1 cellular context compared by ENCODE assay signal in the genomic region with DNA sequence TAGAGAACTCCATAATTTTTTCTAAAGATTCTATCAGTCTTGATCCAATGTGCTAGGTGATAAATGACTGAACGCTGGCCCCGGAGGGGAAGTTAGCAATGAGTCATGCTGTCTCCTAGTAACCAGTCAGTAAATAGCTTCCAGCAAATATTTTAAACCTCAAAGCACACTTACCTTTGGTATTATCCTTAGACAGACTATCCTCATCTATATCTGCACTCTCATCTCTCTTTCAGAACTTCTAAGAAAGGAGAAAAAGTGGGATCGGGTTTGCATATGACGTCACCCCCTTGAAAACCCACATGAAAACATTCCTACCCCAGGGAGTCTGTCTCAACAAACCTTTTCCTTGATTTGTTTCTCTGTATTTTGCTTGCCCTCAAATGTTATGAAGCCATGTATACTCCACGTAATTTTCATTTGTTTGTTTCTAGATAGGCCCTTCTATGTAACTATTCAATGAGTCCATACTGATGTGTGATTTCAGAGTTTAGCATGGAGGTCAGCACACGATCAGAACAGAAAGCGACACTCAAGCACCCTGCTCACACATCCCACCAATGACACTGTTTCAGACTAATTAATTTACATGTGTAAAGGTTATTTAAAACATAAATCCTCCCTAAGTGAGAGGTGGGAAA.
TF ChIP-seq lines count a peak whose summit lies in the region.

No MANE protein-coding gene starts in this region.

TF ChIP-seq in GM12878, 131 proteins besides CTCF, POLR2A, EP300 and RAD21 (continued from another document):
- TF ChIP-seq, protein P1, sequence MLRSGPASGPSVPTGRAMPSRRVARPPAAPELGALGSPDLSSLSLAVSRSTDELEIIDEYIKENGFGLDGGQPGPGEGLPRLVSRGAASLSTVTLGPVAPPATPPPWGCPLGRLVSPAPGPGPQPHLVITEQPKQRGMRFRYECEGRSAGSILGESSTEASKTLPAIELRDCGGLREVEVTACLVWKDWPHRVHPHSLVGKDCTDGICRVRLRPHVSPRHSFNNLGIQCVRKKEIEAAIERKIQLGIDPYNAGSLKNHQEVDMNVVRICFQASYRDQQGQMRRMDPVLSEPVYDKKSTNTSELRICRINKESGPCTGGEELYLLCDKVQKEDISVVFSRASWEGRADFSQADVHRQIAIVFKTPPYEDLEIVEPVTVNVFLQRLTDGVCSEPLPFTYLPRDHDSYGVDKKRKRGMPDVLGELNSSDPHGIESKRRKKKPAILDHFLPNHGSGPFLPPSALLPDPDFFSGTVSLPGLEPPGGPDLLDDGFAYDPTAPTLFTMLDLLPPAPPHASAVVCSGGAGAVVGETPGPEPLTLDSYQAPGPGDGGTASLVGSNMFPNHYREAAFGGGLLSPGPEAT (IDR thresholded peaks at IDR 0.05; ENCODE audit: low read depth) = peak; percentile 75; the same call in 1 of the 2 replicates
- TF ChIP-seq NBN (IDR thresholded peaks at IDR 0.05) = no peak
- TF ChIP-seq ZBED1 (IDR thresholded peaks at IDR 0.05; ENCODE audit: borderline replicate concordance) = no peak
- peak; percentile 53; the same call in 1 of the 2 replicates for TF ChIP-seq NFIC (IDR thresholded peaks at IDR 0.05; ENCODE audit: low read depth, low read length)
- TF ChIP-seq HDAC2 (IDR thresholded peaks at IDR 0.05) = no peak
- TF ChIP-seq BHLHE40 (IDR thresholded peaks at IDR 0.05; ENCODE audit: borderline replicate concordance in 1 of 2, low read depth in 2 of 2, low read length in 1 of 2) = peak; percentile 54 to 59; a peak in 2 of 4 replicates
- TF ChIP-seq HDAC6 (IDR thresholded peaks at IDR 0.05; ENCODE audit: unreplicated experiment) = no peak
- no peak for TF ChIP-seq ZNF24 (IDR thresholded peaks at IDR 0.05)
- no peak for TF ChIP-seq RELA (IDR thresholded peaks at IDR 0.05; ENCODE audit: borderline replicate concordance, partially characterized antibody)
- peak; percentile 41; the same call in 1 of the 2 replicates for TF ChIP-seq RUNX3 (IDR thresholded peaks at IDR 0.05; ENCODE audit: low read length)
- no peak for TF ChIP-seq RBBP5 (conservative IDR thresholded peaks at IDR 0.05)
- TF ChIP-seq EED (IDR thresholded peaks at IDR 0.05; ENCODE audit: low read depth) = peak; percentile 53; the same call in 1 of the 2 replicates
- no peak for TF ChIP-seq STAT1 (conservative IDR thresholded peaks at IDR 0.05)
- TF ChIP-seq BCL11A (IDR thresholded peaks at IDR 0.05; ENCODE audit: low read depth, low read length) = peak; percentile 63; the same call in 1 of the 2 replicates
- no peak for TF ChIP-seq RB1 (IDR thresholded peaks at IDR 0.05; ENCODE audit: borderline replicate concordance)
- TF ChIP-seq, protein P2, sequence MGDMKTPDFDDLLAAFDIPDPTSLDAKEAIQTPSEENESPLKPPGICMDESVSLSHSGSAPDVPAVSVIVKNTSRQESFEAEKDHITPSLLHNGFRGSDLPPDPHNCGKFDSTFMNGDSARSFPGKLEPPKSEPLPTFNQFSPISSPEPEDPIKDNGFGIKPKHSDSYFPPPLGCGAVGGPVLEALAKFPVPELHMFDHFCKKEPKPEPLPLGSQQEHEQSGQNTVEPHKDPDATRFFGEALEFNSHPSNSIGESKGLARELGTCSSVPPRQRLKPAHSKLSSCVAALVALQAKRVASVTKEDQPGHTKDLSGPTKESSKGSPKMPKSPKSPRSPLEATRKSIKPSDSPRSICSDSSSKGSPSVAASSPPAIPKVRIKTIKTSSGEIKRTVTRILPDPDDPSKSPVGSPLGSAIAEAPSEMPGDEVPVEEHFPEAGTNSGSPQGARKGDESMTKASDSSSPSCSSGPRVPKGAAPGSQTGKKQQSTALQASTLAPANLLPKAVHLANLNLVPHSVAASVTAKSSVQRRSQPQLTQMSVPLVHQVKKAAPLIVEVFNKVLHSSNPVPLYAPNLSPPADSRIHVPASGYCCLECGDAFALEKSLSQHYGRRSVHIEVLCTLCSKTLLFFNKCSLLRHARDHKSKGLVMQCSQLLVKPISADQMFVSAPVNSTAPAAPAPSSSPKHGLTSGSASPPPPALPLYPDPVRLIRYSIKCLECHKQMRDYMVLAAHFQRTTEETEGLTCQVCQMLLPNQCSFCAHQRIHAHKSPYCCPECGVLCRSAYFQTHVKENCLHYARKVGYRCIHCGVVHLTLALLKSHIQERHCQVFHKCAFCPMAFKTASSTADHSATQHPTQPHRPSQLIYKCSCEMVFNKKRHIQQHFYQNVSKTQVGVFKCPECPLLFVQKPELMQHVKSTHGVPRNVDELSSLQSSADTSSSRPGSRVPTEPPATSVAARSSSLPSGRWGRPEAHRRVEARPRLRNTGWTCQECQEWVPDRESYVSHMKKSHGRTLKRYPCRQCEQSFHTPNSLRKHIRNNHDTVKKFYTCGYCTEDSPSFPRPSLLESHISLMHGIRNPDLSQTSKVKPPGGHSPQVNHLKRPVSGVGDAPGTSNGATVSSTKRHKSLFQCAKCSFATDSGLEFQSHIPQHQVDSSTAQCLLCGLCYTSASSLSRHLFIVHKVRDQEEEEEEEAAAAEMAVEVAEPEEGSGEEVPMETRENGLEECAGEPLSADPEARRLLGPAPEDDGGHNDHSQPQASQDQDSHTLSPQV (IDR thresholded peaks at IDR 0.05) = no peak
- TF ChIP-seq ZSCAN29 (IDR thresholded peaks at IDR 0.05) = no peak
- 0 out of 2 replicates have a peak, but pooled peaks have one; percentile 38 for TF ChIP-seq RFX5 (IDR thresholded peaks at IDR 0.05; ENCODE audit: low read depth, low read length)
- TF ChIP-seq, protein P3, sequence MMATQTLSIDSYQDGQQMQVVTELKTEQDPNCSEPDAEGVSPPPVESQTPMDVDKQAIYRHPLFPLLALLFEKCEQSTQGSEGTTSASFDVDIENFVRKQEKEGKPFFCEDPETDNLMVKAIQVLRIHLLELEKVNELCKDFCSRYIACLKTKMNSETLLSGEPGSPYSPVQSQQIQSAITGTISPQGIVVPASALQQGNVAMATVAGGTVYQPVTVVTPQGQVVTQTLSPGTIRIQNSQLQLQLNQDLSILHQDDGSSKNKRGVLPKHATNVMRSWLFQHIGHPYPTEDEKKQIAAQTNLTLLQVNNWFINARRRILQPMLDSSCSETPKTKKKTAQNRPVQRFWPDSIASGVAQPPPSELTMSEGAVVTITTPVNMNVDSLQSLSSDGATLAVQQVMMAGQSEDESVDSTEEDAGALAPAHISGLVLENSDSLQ (IDR thresholded peaks at IDR 0.05) = peak; percentile 28; the same call in 1 of the 2 replicates
- no peak for TF ChIP-seq CBX5 (IDR thresholded peaks at IDR 0.05; ENCODE audit: low read depth)
- TF ChIP-seq, protein P4, sequence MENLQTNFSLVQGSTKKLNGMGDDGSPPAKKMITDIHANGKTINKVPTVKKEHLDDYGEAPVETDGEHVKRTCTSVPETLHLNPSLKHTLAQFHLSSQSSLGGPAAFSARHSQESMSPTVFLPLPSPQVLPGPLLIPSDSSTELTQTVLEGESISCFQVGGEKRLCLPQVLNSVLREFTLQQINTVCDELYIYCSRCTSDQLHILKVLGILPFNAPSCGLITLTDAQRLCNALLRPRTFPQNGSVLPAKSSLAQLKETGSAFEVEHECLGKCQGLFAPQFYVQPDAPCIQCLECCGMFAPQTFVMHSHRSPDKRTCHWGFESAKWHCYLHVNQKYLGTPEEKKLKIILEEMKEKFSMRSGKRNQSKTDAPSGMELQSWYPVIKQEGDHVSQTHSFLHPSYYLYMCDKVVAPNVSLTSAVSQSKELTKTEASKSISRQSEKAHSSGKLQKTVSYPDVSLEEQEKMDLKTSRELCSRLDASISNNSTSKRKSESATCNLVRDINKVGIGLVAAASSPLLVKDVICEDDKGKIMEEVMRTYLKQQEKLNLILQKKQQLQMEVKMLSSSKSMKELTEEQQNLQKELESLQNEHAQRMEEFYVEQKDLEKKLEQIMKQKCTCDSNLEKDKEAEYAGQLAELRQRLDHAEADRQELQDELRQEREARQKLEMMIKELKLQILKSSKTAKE (IDR thresholded peaks at IDR 0.05; ENCODE audit: low read depth, poor library complexity, severe bottlenecking) = peak; percentile 34
- no peak for TF ChIP-seq RAD51 (IDR thresholded peaks at IDR 0.05)
